ENCODE assay signal across 6 cellular contexts in the genomic region with DNA sequence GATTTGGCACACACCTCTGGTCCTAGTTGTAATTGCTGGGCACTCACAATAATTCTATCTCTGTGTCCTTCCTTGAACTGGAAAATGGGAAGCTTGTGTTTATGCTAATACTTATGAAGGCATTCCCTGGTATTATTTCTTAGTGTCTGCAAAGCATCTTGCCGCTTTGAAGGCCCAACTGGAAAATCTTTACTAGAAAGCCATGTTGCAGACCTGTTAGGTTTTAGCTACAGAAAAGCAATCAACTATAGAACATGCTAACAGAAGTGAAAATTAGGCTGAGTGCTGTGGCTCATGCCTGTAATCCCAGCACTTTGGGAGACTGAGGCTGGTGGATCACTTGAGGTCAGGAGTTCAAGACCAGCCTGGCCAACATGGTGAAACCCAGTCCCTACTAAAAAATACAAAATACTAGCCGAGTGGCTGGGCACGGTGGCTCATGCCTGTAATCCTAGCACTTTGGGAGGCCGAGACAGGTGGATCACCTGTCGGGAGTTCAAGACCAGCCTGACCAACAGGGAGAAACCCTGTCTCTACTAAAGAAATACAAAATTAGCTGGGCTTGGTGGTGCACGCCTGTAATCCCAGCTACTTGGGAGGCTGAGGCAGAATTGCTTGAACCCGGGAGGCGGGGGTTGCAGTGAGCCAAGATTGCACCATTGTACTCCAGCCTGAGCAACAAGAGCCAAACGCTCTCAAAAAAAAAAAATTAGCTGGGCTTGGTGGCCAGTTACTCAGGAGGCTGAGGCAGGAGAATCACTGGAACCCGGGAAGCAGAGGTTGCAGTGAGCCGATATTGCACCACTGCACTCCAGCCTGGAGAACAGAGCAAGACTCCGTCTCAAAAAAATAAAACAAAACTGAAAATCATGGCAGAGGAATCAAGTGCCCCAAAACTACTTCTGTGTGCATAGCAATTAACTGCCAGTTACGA. TPM values are rescaled to one million over a fixed set of nuclear protein-coding genes. Genes with fewer than 3 reads are reported as not detected.
DNase-seq lines count a peak whose midpoint lies in the region; ATAC-seq and TF ChIP-seq lines count a peak whose summit lies in the region.
"Not testable (repeated sequence)": the region's sequence is repeated elsewhere in the genome, so short reads cannot be mapped to it uniquely, and the experiment has no call there.

No MANE protein-coding gene starts in this region.

- peaks cover 33% of the 10 kb centered on the region for H4K20me1 ChIP-seq in MM.1S (ENCODE audit: insufficient read depth, low read length)

- H3F3A ChIP-seq in MM.1S (ENCODE audit: insufficient read depth, low read length), result peaks cover 84% of the 10 kb centered on the region

- H3K9me2 ChIP-seq in MM.1S (replicated peaks; ENCODE audit: insufficient read depth, low read length), result not testable (repeated sequence)

- TF ChIP-seq CTCF in MM.1S (IDR thresholded peaks at IDR 0.05; ENCODE audit: low read length); WTC11 (IDR thresholded peaks at IDR 0.05): not testable (repeated sequence)

- H3K27ac Mint-ChIP-seq in WTC11 (peak overlapping the region; percentile 87), memory B cell (peak overlapping the region; percentile 58)
- peak overlapping the region; percentile 94 for H3K27ac Mint-ChIP-seq in activated naive CD8-positive, alpha-beta T cell treated with anti-CD3 and anti-CD28 coated beads for 36 hours
- H3K27ac Mint-ChIP-seq in stimulated activated naive B cell treated with anti-CD40 and anti-IgM and Interleukin-4, amounts not matched to agents 10 μg/mL and 1 μg/mL and 100 μg/mL, for 72 hours, result peak overlapping the region; percentile 20

- H3K27me3 ChIP-seq in MM.1S (replicated peaks; ENCODE audit: insufficient read depth, low read length), result not testable (repeated sequence)

- peaks cover 33% of the 10 kb centered on the region for H3K36me3 ChIP-seq in MM.1S (replicated peaks; ENCODE audit: insufficient read depth, low read length)

- H3K79me2 ChIP-seq in MM.1S (ENCODE audit: low read length), result peaks cover 89% of the 10 kb centered on the region

- not testable (repeated sequence) for H3K9me3 ChIP-seq in MM.1S (replicated peaks; ENCODE audit: insufficient read depth, low read length)

- H3K4me1 Mint-ChIP-seq in WTC11 (peaks cover 36% of the 10 kb centered on the region), memory B cell (peaks cover 28% of the 10 kb centered on the region)
- peaks cover 45% of the 10 kb centered on the region for H3K4me1 Mint-ChIP-seq in activated naive CD8-positive, alpha-beta T cell treated with anti-CD3 and anti-CD28 coated beads for 36 hours
- peaks cover 34 to 56% of the 10 kb centered on the region in 2 donors for H3K4me1 Mint-ChIP-seq in stimulated activated naive B cell treated with anti-CD40 and anti-IgM and Interleukin-4, amounts not matched to agents 10 μg/mL and 1 μg/mL and 100 μg/mL, for 72 hours

- not testable (repeated sequence) for ATAC-seq in WTC11; memory B cell (ENCODE audit: low read depth); stimulated activated naive B cell treated with anti-CD40 and anti-IgM and Interleukin-4, amounts not matched to agents 10 μg/mL and 1 μg/mL and 100 μg/mL, for 72 hours (replicated peaks)

- not testable (repeated sequence) for H3K4me3 ChIP-seq in MM.1S (ENCODE audit: low read length)

- H3K27me3 Mint-ChIP-seq in WTC11 (ENCODE audit: low read depth); activated naive CD8-positive, alpha-beta T cell treated with anti-CD3 and anti-CD28 coated beads for 36 hours; memory B cell; stimulated activated naive B cell treated with anti-CD40 and anti-IgM and Interleukin-4, amounts not matched to agents 10 μg/mL and 1 μg/mL and 100 μg/mL, for 72 hours: not testable (repeated sequence)

- H3K9ac ChIP-seq in MM.1S (ENCODE audit: low read length), result not testable (repeated sequence)

- H3K9me3 Mint-ChIP-seq in WTC11; activated naive CD8-positive, alpha-beta T cell treated with anti-CD3 and anti-CD28 coated beads for 36 hours; memory B cell; stimulated activated naive B cell treated with anti-CD40 and anti-IgM and Interleukin-4, amounts not matched to agents 10 μg/mL and 1 μg/mL and 100 μg/mL, for 72 hours: not testable (repeated sequence)

- peak overlapping the region; percentile 29; the same call in 1 of the 2 replicates for H3K27ac ChIP-seq in MM.1S (ENCODE audit: low read length)

- DNase-seq in DMS53 (lab: John Stamatoyannopoulos, UW), result peak; percentile 38
- not testable (repeated sequence) for DNase-seq in MM.1S; WTC11 (ENCODE audit: low spot score); activated naive CD8-positive, alpha-beta T cell treated with anti-CD3 and anti-CD28 coated beads for 36 hours; memory B cell (ENCODE audit: low spot score in 2 of 2); stimulated activated naive B cell treated with anti-CD40 and anti-IgM and Interleukin-4, amounts not matched to agents 10 μg/mL and 1 μg/mL and 100 μg/mL, for 72 hours

- POLR2A ChIA-PET in WTC11 (lab: Charles Lee), result interaction anchor here (0.7 kb wide), 1 partner anchor 238 kb away, joined by 3 read pairs; no protein-coding TSS in a partner anchor

- H3K4me1 ChIP-seq in MM.1S (ENCODE audit: low read length), result not testable (repeated sequence)

- CTCF ChIA-PET in WTC11 (lab: Charles Lee), result interaction anchor here (0.5 to 1.5 kb wide), 4 partner anchors 24 to 209 kb away, joined by 3 to 6 read pairs (median 3); no protein-coding TSS in a partner anchor

- not testable (repeated sequence) for H2AFZ ChIP-seq in MM.1S (ENCODE audit: low read length)

- not testable (repeated sequence) for H3K4me3 Mint-ChIP-seq in WTC11; memory B cell; stimulated activated naive B cell treated with anti-CD40 and anti-IgM and Interleukin-4, amounts not matched to agents 10 μg/mL and 1 μg/mL and 100 μg/mL, for 72 hours
- peak overlapping the region; percentile 94 for H3K4me3 Mint-ChIP-seq in activated naive CD8-positive, alpha-beta T cell treated with anti-CD3 and anti-CD28 coated beads for 36 hours

- not testable (repeated sequence) for H3K4me2 ChIP-seq in MM.1S (ENCODE audit: low read depth, low read length)

- peaks cover 55% of the 10 kb centered on the region for H3K36me3 Mint-ChIP-seq in WTC11
- peaks cover 79% of the 10 kb centered on the region for H3K36me3 Mint-ChIP-seq in activated naive CD8-positive, alpha-beta T cell treated with anti-CD3 and anti-CD28 coated beads for 36 hours
- peaks cover 25% of the 10 kb centered on the region for H3K36me3 Mint-ChIP-seq in memory B cell
- peaks cover 36 to 60% of the 10 kb centered on the region in 2 donors for H3K36me3 Mint-ChIP-seq in stimulated activated naive B cell treated with anti-CD40 and anti-IgM and Interleukin-4, amounts not matched to agents 10 μg/mL and 1 μg/mL and 100 μg/mL, for 72 hours

TF ChIP-seq in WTC11, 78 proteins besides CTCF, POLR2A, EP300 and RAD21 (continues in another document):
- TF ChIP-seq, protein P1, sequence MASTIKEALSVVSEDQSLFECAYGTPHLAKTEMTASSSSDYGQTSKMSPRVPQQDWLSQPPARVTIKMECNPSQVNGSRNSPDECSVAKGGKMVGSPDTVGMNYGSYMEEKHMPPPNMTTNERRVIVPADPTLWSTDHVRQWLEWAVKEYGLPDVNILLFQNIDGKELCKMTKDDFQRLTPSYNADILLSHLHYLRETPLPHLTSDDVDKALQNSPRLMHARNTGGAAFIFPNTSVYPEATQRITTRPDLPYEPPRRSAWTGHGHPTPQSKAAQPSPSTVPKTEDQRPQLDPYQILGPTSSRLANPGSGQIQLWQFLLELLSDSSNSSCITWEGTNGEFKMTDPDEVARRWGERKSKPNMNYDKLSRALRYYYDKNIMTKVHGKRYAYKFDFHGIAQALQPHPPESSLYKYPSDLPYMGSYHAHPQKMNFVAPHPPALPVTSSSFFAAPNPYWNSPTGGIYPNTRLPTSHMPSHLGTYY (CRISPR knock-in tag; IDR thresholded peaks at IDR 0.05), result peak; percentile 57; the same call in 1 of the 2 replicates
- TF ChIP-seq, protein P2, sequence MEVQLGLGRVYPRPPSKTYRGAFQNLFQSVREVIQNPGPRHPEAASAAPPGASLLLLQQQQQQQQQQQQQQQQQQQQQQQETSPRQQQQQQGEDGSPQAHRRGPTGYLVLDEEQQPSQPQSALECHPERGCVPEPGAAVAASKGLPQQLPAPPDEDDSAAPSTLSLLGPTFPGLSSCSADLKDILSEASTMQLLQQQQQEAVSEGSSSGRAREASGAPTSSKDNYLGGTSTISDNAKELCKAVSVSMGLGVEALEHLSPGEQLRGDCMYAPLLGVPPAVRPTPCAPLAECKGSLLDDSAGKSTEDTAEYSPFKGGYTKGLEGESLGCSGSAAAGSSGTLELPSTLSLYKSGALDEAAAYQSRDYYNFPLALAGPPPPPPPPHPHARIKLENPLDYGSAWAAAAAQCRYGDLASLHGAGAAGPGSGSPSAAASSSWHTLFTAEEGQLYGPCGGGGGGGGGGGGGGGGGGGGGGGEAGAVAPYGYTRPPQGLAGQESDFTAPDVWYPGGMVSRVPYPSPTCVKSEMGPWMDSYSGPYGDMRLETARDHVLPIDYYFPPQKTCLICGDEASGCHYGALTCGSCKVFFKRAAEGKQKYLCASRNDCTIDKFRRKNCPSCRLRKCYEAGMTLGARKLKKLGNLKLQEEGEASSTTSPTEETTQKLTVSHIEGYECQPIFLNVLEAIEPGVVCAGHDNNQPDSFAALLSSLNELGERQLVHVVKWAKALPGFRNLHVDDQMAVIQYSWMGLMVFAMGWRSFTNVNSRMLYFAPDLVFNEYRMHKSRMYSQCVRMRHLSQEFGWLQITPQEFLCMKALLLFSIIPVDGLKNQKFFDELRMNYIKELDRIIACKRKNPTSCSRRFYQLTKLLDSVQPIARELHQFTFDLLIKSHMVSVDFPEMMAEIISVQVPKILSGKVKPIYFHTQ (CRISPR knock-in tag; IDR thresholded peaks at IDR 0.05), result 0 out of 2 replicates have a peak, but pooled peaks have one; percentile 14

RNA-seq across cellular contexts. Expression of a gene that starts 5.1 kb away (rescaled TPM):
- 355 to 410 TPM (median 407 TPM) in 3 replicates for total RNA-seq in WTC11 (2021)
- total RNA-seq in activated naive CD8-positive, alpha-beta T cell treated with anti-CD3 and anti-CD28 coated beads for 36 hours, result 100 to 1,000 TPM; 549 to 571 TPM

RNA-seq across cellular contexts. Expression of a gene that starts 5.4 kb away (rescaled TPM):
- 43.3 to 48.5 TPM (median 48.3 TPM) in 3 replicates for total RNA-seq in WTC11 (2021)
- 10 to 100 TPM; 30.0 to 30.6 TPM for total RNA-seq in activated naive CD8-positive, alpha-beta T cell treated with anti-CD3 and anti-CD28 coated beads for 36 hours

RNA-seq across cellular contexts. Expression of a gene that starts 5.7 kb away (rescaled TPM):
- 20.3 to 23.8 TPM (median 21.6 TPM) in 3 replicates for total RNA-seq in WTC11 (2021)
- total RNA-seq in activated naive CD8-positive, alpha-beta T cell treated with anti-CD3 and anti-CD28 coated beads for 36 hours, result 10 to 100 TPM; 54.6 to 55.8 TPM

RNA-seq across cellular contexts. Expression of a gene that starts 5.9 kb away (rescaled TPM):
- 16.6 to 26.4 TPM (median 24.1 TPM) in 3 replicates for total RNA-seq in WTC11 (2021)
- total RNA-seq in activated naive CD8-positive, alpha-beta T cell treated with anti-CD3 and anti-CD28 coated beads for 36 hours, result 10 to 100 TPM; 14.4 to 16.0 TPM

RNA-seq across cellular contexts. Expression of a gene that starts 21.3 kb away (rescaled TPM):
- 46.5 to 53.7 TPM (median 48.2 TPM) in 3 replicates for total RNA-seq in WTC11 (2021)
- total RNA-seq in activated naive CD8-positive, alpha-beta T cell treated with anti-CD3 and anti-CD28 coated beads for 36 hours, result 10 to 100 TPM; 13.7 to 14.8 TPM

Comparison
In these comparisons a context has a peak if more than half of its experiments do, and no peak if none do; other contexts are left out.
1. H3K27ac Mint-ChIP-seq: peak in every context shown above with its lines; median percentile 94 in activated naive CD8-positive, alpha-beta T cell treated with anti-CD3 and anti-CD28 coated beads for 36 hours; 87 in WTC11; 58 in memory B cell; 20 in stimulated activated naive B cell treated with anti-CD40 and anti-IgM and Interleukin-4, amounts not matched to agents 10 μg/mL and 1 μg/mL and 100 μg/mL, for 72 hours.